Comparison of ENCODE assay signal across 8 cellular contexts in genomic region chr1:36150296-36151132, GRCh38.
A peak's percentile ranks its signal among the peaks of the same experiment; 100 is the strongest.
DNase-seq lines count a peak whose midpoint lies in the region; ATAC-seq, FAIRE-seq and TF ChIP-seq lines count a peak whose summit lies in the region.

No MANE protein-coding gene starts in this region.

- peak overlapping the region in 1 of 2 donors; percentile 19 for H3K4me3 ChIP-seq in cardiac fibroblast (replicated peaks in 1 of 2; ENCODE audit: low read depth in 2 of 2, low read length in 2 of 2)

- FAIRE-seq in A204.1 (lab: Jason Lieb, UNC): peak; percentile 97

- TF ChIP-seq CTCF in VCaP (conservative IDR thresholded peaks at IDR 0.05): no peak
- no peak for TF ChIP-seq CTCF in cardiac fibroblast (IDR thresholded peaks at IDR 0.05; ENCODE audit: low read depth, low read length)

- peak overlapping the region; percentile 80 for H3K27ac ChIP-seq in VCaP

- peak; percentile 88 for DNase-seq in NCI-H2171 treated with DMSO at 0.1 percent for 48 hours (lab: John Stamatoyannopoulos, UW)
- DNase-seq in cardiac fibroblast (ENCODE audit: low read depth in 2 of 2): peak; percentile 96 to 97
- peak; percentile 98 for DNase-seq in iris pigment epithelial cell (ENCODE audit: low read depth)
- peak; percentile 91 for DNase-seq in smooth muscle cell of the brain vasculature (ENCODE audit: low read depth, low spot score)

- peak; percentile 36 for TF ChIP-seq POLR2A in GM18526 (IDR thresholded peaks at IDR 0.05; ENCODE audit: extremely low read depth, insufficient read length)

- peak; percentile 36 for ATAC-seq in HG03097 (IDR thresholded peaks at IDR 0.05; ENCODE audit: low FRiP score, unreplicated experiment)
